ENCODE assay signal across 8 cellular contexts in the genomic region with DNA sequence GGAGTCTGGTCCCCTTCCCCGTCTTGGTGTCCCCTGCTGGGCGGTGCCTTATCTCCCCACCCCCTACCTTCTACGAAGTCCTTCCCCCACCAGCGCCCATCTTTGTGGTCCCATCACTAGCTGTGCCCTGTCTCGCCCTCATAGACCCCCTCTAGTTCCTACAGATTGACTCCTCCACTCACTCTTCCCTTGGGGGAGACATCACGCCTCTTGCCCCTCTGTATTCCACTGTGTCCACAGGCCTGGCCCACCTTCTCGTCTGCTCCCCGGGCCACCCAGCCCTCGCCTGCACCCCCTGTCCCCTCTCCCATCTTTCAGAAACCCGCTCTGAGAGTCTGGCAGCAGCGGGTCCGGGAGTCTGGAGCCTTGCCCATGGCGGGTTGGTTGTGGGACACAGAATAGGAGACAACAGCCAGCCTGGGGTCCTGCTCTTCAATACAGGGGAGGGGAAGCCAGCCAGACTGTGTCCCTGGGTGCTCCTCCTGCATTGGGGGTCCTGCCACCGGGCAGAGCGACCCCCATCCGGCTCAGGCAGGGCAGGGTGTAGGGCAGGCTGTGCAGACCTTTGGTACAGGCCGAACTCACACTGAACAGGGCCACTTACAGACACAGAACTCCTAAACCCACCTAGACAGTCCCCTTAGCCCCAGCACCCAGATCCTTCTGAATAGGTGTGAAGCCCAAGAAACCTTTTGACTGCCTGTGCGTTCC. TPM values are rescaled to one million over a fixed set of nuclear protein-coding genes. Genes with fewer than 3 reads are reported as not detected.
DNase-seq lines count a peak whose midpoint lies in the region; ATAC-seq and TF ChIP-seq lines count a peak whose summit lies in the region.

No MANE protein-coding gene starts in this region.

- peak overlapping the region; percentile 95 to 96 for H3K27ac ChIP-seq in right atrium auricular region

- no peaks in the 10 kb centered on the region for H3K27me3 ChIP-seq in right atrium auricular region

- peaks cover 0 to 39% of the 10 kb centered on the region in 2 donors for H3K4me1 ChIP-seq in right atrium auricular region

- H3K4me3 Mint-ChIP-seq in activated T-cell treated with anti-CD3 and anti-CD28 coated beads, Interleukin-2, amount 50 U/mL, for 24 hours: peak overlapping the region; percentile 86
- peak overlapping the region; percentile 95 for H3K4me3 Mint-ChIP-seq in T-helper 17 cell
- H3K4me3 Mint-ChIP-seq in stimulated activated memory B cell treated with anti-CD40 and anti-IgM and Interleukin-4, amounts not matched to agents 10 μg/mL and 1 μg/mL and 100 μg/mL, for 72 hours: peak overlapping the region; percentile 90

- DNase-seq in activated T-cell treated with anti-CD3 and anti-CD28 coated beads, Interleukin-2, amount 50 U/mL, for 24 hours: no peak
- DNase-seq in activated T-cell treated with anti-CD3 and anti-CD28 coated beads, Interleukin-2, amount 50 U/mL, for 48 hours: no peak
- no peak for DNase-seq in T-helper 17 cell
- no peak for DNase-seq in right atrium auricular region (ENCODE audit: low spot score)
- DNase-seq in T1000 (lab: John Stamatoyannopoulos, UW): no peak
- no peak for DNase-seq in stimulated activated CD4-positive, alpha-beta T cell treated with anti-CD3 and anti-CD28 coated beads, Interleukin-2, amount 100 ng/mL, for 48 hours

- H3K36me3 Mint-ChIP-seq in activated T-cell treated with anti-CD3 and anti-CD28 coated beads, Interleukin-2, amount 50 U/mL, for 24 hours (ENCODE audit: low read depth): peaks cover 52% of the 10 kb centered on the region
- H3K36me3 Mint-ChIP-seq in T-helper 17 cell (ENCODE audit: low read depth): peaks cover 3% of the 10 kb centered on the region
- H3K36me3 Mint-ChIP-seq in stimulated activated memory B cell treated with anti-CD40 and anti-IgM and Interleukin-4, amounts not matched to agents 10 μg/mL and 1 μg/mL and 100 μg/mL, for 72 hours: peaks cover 32% of the 10 kb centered on the region

- H3K9me3 Mint-ChIP-seq in activated T-cell treated with anti-CD3 and anti-CD28 coated beads, Interleukin-2, amount 50 U/mL, for 24 hours: no peaks in the 10 kb centered on the region
- no peaks in the 10 kb centered on the region for H3K9me3 Mint-ChIP-seq in stimulated activated memory B cell treated with anti-CD40 and anti-IgM and Interleukin-4, amounts not matched to agents 10 μg/mL and 1 μg/mL and 100 μg/mL, for 72 hours

- ATAC-seq in T-helper 17 cell: no peak
- ATAC-seq in stimulated activated memory B cell treated with anti-CD40 and anti-IgM and Interleukin-4, amounts not matched to agents 10 μg/mL and 1 μg/mL and 100 μg/mL, for 72 hours: no peak
- ATAC-seq in GM21529 (IDR thresholded peaks at IDR 0.05; ENCODE audit: unreplicated experiment): no peak

- H3K27me3 Mint-ChIP-seq in activated T-cell treated with anti-CD3 and anti-CD28 coated beads, Interleukin-2, amount 50 U/mL, for 24 hours: no peaks in the 10 kb centered on the region
- no peaks in the 10 kb centered on the region for H3K27me3 Mint-ChIP-seq in T-helper 17 cell
- H3K27me3 Mint-ChIP-seq in stimulated activated memory B cell treated with anti-CD40 and anti-IgM and Interleukin-4, amounts not matched to agents 10 μg/mL and 1 μg/mL and 100 μg/mL, for 72 hours: no peaks in the 10 kb centered on the region

- H3K4me1 Mint-ChIP-seq in activated T-cell treated with anti-CD3 and anti-CD28 coated beads, Interleukin-2, amount 50 U/mL, for 24 hours (ENCODE audit: low read depth): peaks cover 42% of the 10 kb centered on the region
- peaks cover 27% of the 10 kb centered on the region for H3K4me1 Mint-ChIP-seq in T-helper 17 cell
- peaks cover 33% of the 10 kb centered on the region for H3K4me1 Mint-ChIP-seq in stimulated activated memory B cell treated with anti-CD40 and anti-IgM and Interleukin-4, amounts not matched to agents 10 μg/mL and 1 μg/mL and 100 μg/mL, for 72 hours

- H3K36me3 ChIP-seq in right atrium auricular region: peaks cover 11% of the 10 kb centered on the region

- H3K27ac Mint-ChIP-seq in activated T-cell treated with anti-CD3 and anti-CD28 coated beads, Interleukin-2, amount 50 U/mL, for 24 hours: peak overlapping the region; percentile 90
- peak overlapping the region; percentile 59 for H3K27ac Mint-ChIP-seq in T-helper 17 cell
- H3K27ac Mint-ChIP-seq in stimulated activated memory B cell treated with anti-CD40 and anti-IgM and Interleukin-4, amounts not matched to agents 10 μg/mL and 1 μg/mL and 100 μg/mL, for 72 hours: peak overlapping the region; percentile 100

- H3K9me3 ChIP-seq in T-helper 17 cell (ENCODE audit: control insufficient read depth, low read length, poor library complexity, severe bottlenecking): no peaks in the 10 kb centered on the region
- H3K9me3 ChIP-seq in right atrium auricular region: no peaks in the 10 kb centered on the region

- no peak for TF ChIP-seq CTCF in right atrium auricular region (IDR thresholded peaks at IDR 0.05)

- H3K4me3 ChIP-seq in right atrium auricular region: peak overlapping the region; percentile 70 to 80

RNA-seq across cellular contexts. Expression of a gene that starts 1.1 kb away (rescaled TPM):
- total RNA-seq in T-helper 17 cell (10 to 100 TPM; 65.6 to 77.8 TPM), right atrium auricular region (10 to 100 TPM; 35.3 to 35.6 TPM)
